1 cellular context compared by ENCODE assay signal in genomic region chr11:121630041-121630440, GRCh38.
TF ChIP-seq lines count a peak whose summit lies in the region.

No MANE protein-coding gene starts in this region.

TF ChIP-seq in SK-N-SH, 30 proteins besides CTCF, POLR2A, EP300 and RAD21 (continued from another document):
- TF ChIP-seq IRF3 (IDR thresholded peaks at IDR 0.05; ENCODE audit: low read depth, low read length) (no peak), JUND (IDR thresholded peaks at IDR 0.05) (peak; percentile 72), CHD2 (IDR thresholded peaks at IDR 0.05; ENCODE audit: low read length, partially characterized antibody) (no peak)
TF ChIP-seq in SK-N-SH: peak in this region for 6.
